ENCODE assay signal across 14 cellular contexts in the genomic region with DNA sequence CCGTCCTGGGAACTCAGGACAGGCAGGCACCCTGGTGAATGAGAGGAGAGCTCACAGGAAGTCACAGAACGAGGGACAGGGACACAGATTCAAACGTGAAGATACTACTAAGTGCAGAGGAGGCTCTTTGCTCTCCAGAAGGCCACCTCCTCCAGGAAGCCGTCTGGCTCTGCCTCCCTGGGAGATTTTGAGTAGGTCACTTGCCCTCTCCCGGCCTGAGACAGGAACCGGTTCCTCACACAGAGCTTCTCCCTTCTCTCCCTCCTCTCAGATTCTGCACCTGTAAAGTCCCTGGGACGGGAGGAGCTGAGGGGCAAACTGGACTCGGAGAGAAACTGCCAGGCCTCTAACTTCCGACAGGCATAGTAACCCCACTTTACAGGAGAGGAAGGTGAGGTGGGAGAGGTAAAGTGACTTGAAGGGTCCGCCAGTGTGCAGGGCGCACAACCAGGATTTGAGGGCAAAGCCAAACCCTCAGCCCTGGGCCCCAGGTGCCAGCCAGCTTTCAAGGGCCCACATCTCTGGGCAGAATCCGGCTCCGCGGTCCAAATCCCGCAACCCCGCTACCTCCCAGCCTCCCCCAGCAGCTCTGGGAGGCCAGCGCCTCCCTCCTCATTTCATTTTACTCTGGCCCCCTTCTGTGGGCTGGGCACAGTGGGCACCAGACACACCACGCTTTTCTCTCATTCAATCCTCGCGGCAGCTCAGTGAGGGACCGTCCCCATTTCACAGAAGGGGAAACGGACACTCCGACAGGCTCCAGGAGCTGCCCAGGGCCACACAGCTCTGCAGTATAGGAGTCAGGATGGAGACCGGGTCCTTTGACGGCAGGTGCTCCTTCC.
DNase-seq lines count a peak whose midpoint lies in the region; ATAC-seq and TF ChIP-seq lines count a peak whose summit lies in the region.
"Had no signal": no experiment of that assay in that cellular context is flagged by ENCODE, and none has a peak within 500 bp of the region (broad histone marks: within the 10 kb centered on the region; RNA-seq: fewer than 3 reads in every experiment).

No MANE protein-coding gene starts in this region.

- H3K4me3 ChIP-seq in HCT116 (replicated peaks in 1 of 2; ENCODE audit: low read depth in 1 of 2, low read length in 2 of 2): no peak overlapping the region
- no peak overlapping the region for H3K4me3 ChIP-seq in mesendoderm (ENCODE audit: low read length)
- no peak overlapping the region for H3K4me3 ChIP-seq in stomach
- H3K4me3 ChIP-seq: BLaER1 treated with 17β-estradiol and CSF1 and Interleukin-3, amounts not matched to agents 10 nM and 100 nM; GM12878; lung had no signal

- H2AK5ac ChIP-seq in mesendoderm (ENCODE audit: low read length): no peak overlapping the region

- H3K4ac ChIP-seq in mesendoderm (ENCODE audit: low read depth, low read length): no peak overlapping the region

- no peak for TF ChIP-seq EP300 in stomach (IDR thresholded peaks at IDR 0.05)

- no peak overlapping the region for H3K27ac ChIP-seq in HCT116 (ENCODE audit: low read depth, low read length)
- H3K27ac ChIP-seq in mesendoderm (ENCODE audit: low read depth, low read length): no peak overlapping the region
- H3K27ac ChIP-seq in stomach: peak overlapping the region in 3 of 5 donors; percentile 24 to 72 (median 58)
- H3K27ac ChIP-seq: BLaER1 treated with 17β-estradiol and CSF1 and Interleukin-3, amounts not matched to agents 10 nM and 100 nM had no signal

- TF ChIP-seq POLR2A in HCT116 (IDR thresholded peaks at IDR 0.05; ENCODE audit: borderline replicate concordance, extremely low read depth, insufficient read depth, insufficient read length): no peak
- no peak for TF ChIP-seq POLR2A in stomach (IDR thresholded peaks at IDR 0.05)

- intact Hi-C loops in HCT116 (cut with micrococcal nuclease): loop anchor here (5.0 kb wide), 2 partner anchors 150 to 235 kb away; a partner anchor contains a TSS
- intact Hi-C loops in stomach (cut with DNase I; ENCODE audit: low total_unique reads): loop anchor here (5.0 kb wide), 2 partner anchors 155 to 250 kb away; no protein-coding TSS in a partner anchor

- no TSS peak for BruUV-seq in HCT116 (replicated peaks; lab: Mats Ljungman, UMichigan)

- no peak overlapping the region for H2BK120ac ChIP-seq in mesendoderm (ENCODE audit: low read depth, low read length)

- H2AFZ ChIP-seq in HCT116 (ENCODE audit: low read depth, low read length, poor library complexity, severe bottlenecking): peak overlapping the region; percentile 66

- H3K4me1 ChIP-seq in HCT116 (ENCODE audit: control insufficient read depth in 1 of 2, insufficient read depth in 2 of 2, low read length in 2 of 2) (peaks cover 11 to 18% of the 10 kb centered on the region in 2 experiments; a peak in 3 of 4 replicates), mesendoderm (ENCODE audit: control insufficient read depth, low read depth, low read length) (peaks cover 8% of the 10 kb centered on the region), stomach (peaks cover 13 to 39% (median 19%) of the 10 kb centered on the region in 4 donors)

- no peak for ATAC-seq in HCT116
- no peak for ATAC-seq in T-helper 17 cell
- ATAC-seq: SK-N-SH treated with all-trans-retinoic acid at 6 μM for 48 hours had no signal

- POLR2A ChIA-PET in HCT116 (lab: Charles Lee): interaction anchor here (0.7 to 0.9 kb wide), 2 partner anchors 9 to 1460 kb away, joined by 3 read pairs; no protein-coding TSS in a partner anchor

- no peak overlapping the region for H4K5ac ChIP-seq in mesendoderm (ENCODE audit: low read length)

- peaks cover 27% of the 10 kb centered on the region for H3K27me3 Mint-ChIP-seq in T-helper 17 cell

- no peak overlapping the region for H4K8ac ChIP-seq in mesendoderm (ENCODE audit: low read depth, low read length)

- TF ChIP-seq CTCF in HCT116 (IDR thresholded peaks at IDR 0.05 in 2 of 3, conservative IDR thresholded peaks at IDR 0.05 in 1 of 3; ENCODE audit: borderline replicate concordance in 1 of 3, insufficient read depth in 1 of 3, low read depth in 2 of 3, low read length in 2 of 3) (no peak), stomach (IDR thresholded peaks at IDR 0.05) (no peak)

- H3K18ac ChIP-seq in mesendoderm (ENCODE audit: low read length): peak overlapping the region; percentile 23

- CTCF ChIA-PET in HCT116 (lab: Charles Lee): interaction anchor here (0.7 to 4.0 kb wide), 32 partner anchors 9 to 353 kb away, joined by 3 to 41 read pairs (median 6); a partner anchor contains a TSS

- no peak overlapping the region for H3K27ac Mint-ChIP-seq in T-helper 17 cell
- H3K27ac Mint-ChIP-seq: activated naive CD4-positive, alpha-beta T cell treated with anti-CD3 and anti-CD28 coated beads, Interleukin-2, amount 50 U/mL, for 72 hours had no signal

- H3K79me2 ChIP-seq in HCT116 (ENCODE audit: insufficient read depth, low read length) (no peaks in the 10 kb centered on the region), mesendoderm (ENCODE audit: control insufficient read depth, insufficient read depth, low read length) (no peaks in the 10 kb centered on the region)

- H3K36me3 ChIP-seq in HCT116 (ENCODE audit: control insufficient read depth in 1 of 2, insufficient read depth in 2 of 2, low read length in 2 of 2) (no peaks in the 10 kb centered on the region), mesendoderm (ENCODE audit: control insufficient read depth, insufficient read depth, low read length) (no peaks in the 10 kb centered on the region), stomach (no peaks in the 10 kb centered on the region)
- H3K36me3 ChIP-seq: BLaER1 treated with 17β-estradiol and CSF1 and Interleukin-3, amounts not matched to agents 10 nM and 100 nM had no signal

- DNase-seq in HCT116 (ENCODE audit: low read depth, low spot score) (no peak), T-helper 17 cell (no peak), mesendoderm (peak; percentile 38), stomach (peak; percentile 21), dedifferentiated amniotic fluid mesenchymal stem cell (ENCODE audit: extremely low spot score) (no peak), ACHN (no peak), H4 (ENCODE audit: low spot score) (no peak), SK-N-DZ (ENCODE audit: low spot score) (no peak)
- DNase-seq: NCI-H1048 had no signal

- H3K4me2 ChIP-seq in HCT116 (ENCODE audit: low read length) (no peak overlapping the region), mesendoderm (ENCODE audit: low read length) (no peak overlapping the region)

- no peak overlapping the region for H3K23ac ChIP-seq in mesendoderm (ENCODE audit: low read length)

- no peaks in the 10 kb centered on the region for H3K9me2 ChIP-seq in HCT116 (ENCODE audit: insufficient read depth)

- no peak overlapping the region for H2BK5ac ChIP-seq in mesendoderm (ENCODE audit: low read length)

- peaks cover 8% of the 10 kb centered on the region for H3K4me1 Mint-ChIP-seq in T-helper 17 cell

- H3K27me3 ChIP-seq in HCT116 (ENCODE audit: insufficient read depth, low read length) (no peaks in the 10 kb centered on the region), mesendoderm (ENCODE audit: insufficient read depth, low read length, poor library complexity) (no peaks in the 10 kb centered on the region), stomach (no peaks in the 10 kb centered on the region)

- H3K9ac ChIP-seq in HCT116 (ENCODE audit: low read length): no peak overlapping the region
- no peak overlapping the region for H3K9ac ChIP-seq in mesendoderm (ENCODE audit: low read length)
- H3K9ac ChIP-seq: BLaER1 treated with 17β-estradiol and CSF1 and Interleukin-3, amounts not matched to agents 10 nM and 100 nM had no signal

- H3K9me3 ChIP-seq in HCT116 (ENCODE audit: control insufficient read depth in 1 of 2, insufficient read depth in 1 of 2, low read depth in 1 of 2, low read length in 2 of 2): no peaks in the 10 kb centered on the region
- H3K9me3 ChIP-seq in T-helper 17 cell (ENCODE audit: control insufficient read depth, low read length, poor library complexity, severe bottlenecking): no peaks in the 10 kb centered on the region
- no peaks in the 10 kb centered on the region for H3K9me3 ChIP-seq in stomach
- H3K9me3 ChIP-seq: BLaER1 treated with 17β-estradiol and CSF1 and Interleukin-3, amounts not matched to agents 10 nM and 100 nM had no signal

- peak overlapping the region; percentile 59 for H3K4me3 Mint-ChIP-seq in T-helper 17 cell

- H3K56ac ChIP-seq in mesendoderm (ENCODE audit: low read length): peak overlapping the region; percentile 18

- no peaks in the 10 kb centered on the region for H3K79me1 ChIP-seq in mesendoderm (ENCODE audit: low read length)

- no CpG with 5 or more reads among the region's 25 CpGs for WGBS in mesendoderm (ENCODE audit: extremely low coverage, insufficient coverage, low lambda C conversion rate)
- 90 to 95% (median 93%) methylated on average over 25 of the region's 25 CpGs for WGBS in stomach, 5 donors

- RAD21 ChIA-PET in HCT116 (lab: Charles Lee; ENCODE audit: low non-redundant PET in 1 of 2, low total read pairs in 2 of 2, uncharacterized antibody in 2 of 2, unreplicated experiment in 2 of 2): interaction anchor here (0.6 to 1.5 kb wide), 7 partner anchors 63 to 249 kb away, joined by 3 to 12 read pairs (median 4); a partner anchor contains a TSS

- in situ Hi-C loops in ACHN (cut with HindIII; ENCODE audit: low pct_ligation_motif_present, low pct_unique_long_range_greater_than_20kb, low sequenced_read_pairs): no loop called here

- H3K36me3 Mint-ChIP-seq in T-helper 17 cell (ENCODE audit: low read depth): no peaks in the 10 kb centered on the region
- H3K36me3 Mint-ChIP-seq: activated naive CD4-positive, alpha-beta T cell treated with anti-CD3 and anti-CD28 coated beads, Interleukin-2, amount 50 U/mL, for 72 hours had no signal

- no peak for TF ChIP-seq RAD21 in HCT116 (IDR thresholded peaks at IDR 0.05; ENCODE audit: low read depth)

- H2BK15ac ChIP-seq in mesendoderm (replicated peaks; ENCODE audit: low read depth): no peak overlapping the region

- H4K20me1 ChIP-seq in HCT116 (ENCODE audit: insufficient read depth): no peaks in the 10 kb centered on the region
- H4K20me1 ChIP-seq: BLaER1 treated with 17β-estradiol and CSF1 and Interleukin-3, amounts not matched to agents 10 nM and 100 nM had no signal

TF ChIP-seq in HCT116, 20 proteins besides CTCF, POLR2A, EP300 and RAD21 (continues in another document):
- TF ChIP-seq EZH2 (IDR thresholded peaks at IDR 0.05) (no peak), YY1 (IDR thresholded peaks at IDR 0.05; ENCODE audit: extremely low read depth, insufficient replicate concordance, low read depth, low read length) (no peak)
- TF ChIP-seq, protein P1, sequence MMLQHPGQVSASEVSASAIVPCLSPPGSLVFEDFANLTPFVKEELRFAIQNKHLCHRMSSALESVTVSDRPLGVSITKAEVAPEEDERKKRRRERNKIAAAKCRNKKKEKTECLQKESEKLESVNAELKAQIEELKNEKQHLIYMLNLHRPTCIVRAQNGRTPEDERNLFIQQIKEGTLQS (IDR thresholded peaks at IDR 0.05): no peak

Comparison
In these comparisons a context has a peak if more than half of its experiments do, and no peak if none do; other contexts are left out.
1. DNase-seq: peak in mesendoderm (single experiment) and stomach (single experiment); none in HCT116 (single experiment), T-helper 17 cell (0 of 3), dedifferentiated amniotic fluid mesenchymal stem cell (single experiment), ACHN (single experiment), H4 (single experiment) and SK-N-DZ (single experiment).
2. H3K27ac ChIP-seq: peak in stomach (3 of 5); none in HCT116 (single experiment) and mesendoderm (single experiment).